Comparison of ENCODE assay signal across 20 cellular contexts in genomic region chr1:22457836-22458235, GRCh38.
"Had no signal": no experiment of that assay in that cellular context is flagged by ENCODE, and none has a peak within 500 bp of the region (broad histone marks: within the 10 kb centered on the region; RNA-seq: fewer than 3 reads in every experiment).

No MANE protein-coding gene starts in this region.

- H3K4me2 ChIP-seq: hepatocyte had no signal

- H3K27ac ChIP-seq: dorsolateral prefrontal cortex, hepatocyte, left lung, psoas muscle, tibial artery, upper lobe of right lung, vagina had no signal

- H3K4me3 ChIP-seq: dorsolateral prefrontal cortex, hepatocyte, left lung, lung, psoas muscle, tibial artery, upper lobe of right lung, vagina had no signal

- DNase-seq: cortex of kidney; dorsolateral prefrontal cortex; effector CD8-positive, alpha-beta T cell; foreskin melanocyte; head of caudate nucleus; kidney glomerular epithelial cell; left lung; naive B cell; nephron progenitor cell; psoas muscle; retina; small intestine; stimulated activated CD4-positive, alpha-beta T cell treated with anti-CD3 and anti-CD28 coated beads, Interleukin-12 subunit alpha, Interleukin-12 subunit beta, amount 100 ng/mL, for 4 hours; stimulated activated naive CD4-positive, alpha-beta T cell treated with Interleukin-2 at 50 U/mL for 16 hours; tibial artery; upper lobe of right lung had no signal

- ATAC-seq: left lung, upper lobe of right lung had no signal

- H3K36me3 ChIP-seq: left lung, tibial artery, upper lobe of right lung, vagina had no signal

- H2AFZ ChIP-seq: hepatocyte, parathyroid adenoma had no signal

- H3K9me3 ChIP-seq: left lung, psoas muscle, tibial artery, upper lobe of right lung, vagina had no signal

- H3K9ac ChIP-seq: parathyroid adenoma had no signal

- H3K27me3 ChIP-seq: dorsolateral prefrontal cortex, hepatocyte, left lung, tibial artery, upper lobe of right lung, vagina had no signal
